Comparison of ENCODE assay signal across 15 cellular contexts in the genomic region with DNA sequence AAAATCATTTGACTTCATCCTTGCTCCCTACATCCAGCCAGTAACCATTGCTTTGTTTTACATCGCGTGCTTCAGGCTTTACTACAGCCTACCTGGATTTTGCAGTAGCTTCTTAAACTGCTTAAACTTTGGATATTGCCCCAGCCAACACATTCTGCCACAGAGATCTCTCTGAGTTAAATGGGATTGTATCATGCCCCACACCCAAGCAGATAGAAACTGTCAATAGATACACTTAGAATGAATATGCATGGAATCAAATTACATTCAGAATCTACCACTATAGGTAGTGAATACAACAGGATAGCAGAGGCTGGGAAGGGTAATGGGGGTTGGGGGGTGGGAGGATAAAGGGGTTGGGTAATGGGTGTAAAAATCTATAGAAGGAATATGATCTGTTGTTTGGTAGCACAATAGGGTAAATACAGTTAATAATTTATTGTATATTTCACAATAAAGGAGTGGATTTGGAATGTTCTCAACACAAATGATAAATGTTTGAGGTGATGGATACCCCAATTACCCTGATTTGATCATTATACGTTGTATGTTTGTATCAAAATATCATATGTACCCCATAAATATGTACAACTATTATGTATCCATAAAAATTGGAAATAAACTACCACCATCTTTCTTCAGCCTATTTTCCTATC. TPM values are rescaled to one million over a fixed set of nuclear protein-coding genes. Genes with fewer than 3 reads are reported as not detected.
DNase-seq lines count a peak whose midpoint lies in the region; ATAC-seq and TF ChIP-seq lines count a peak whose summit lies in the region.
"Had no signal": no experiment of that assay in that cellular context is flagged by ENCODE, and none has a peak within 500 bp of the region (broad histone marks: within the 10 kb centered on the region; RNA-seq: fewer than 3 reads in every experiment).

No MANE protein-coding gene starts in this region.

- no peaks in the 10 kb centered on the region for H3K36me3 ChIP-seq in RWPE2 (ENCODE audit: low read depth)

- H3K36me3 Mint-ChIP-seq in type B pancreatic cell: no peaks in the 10 kb centered on the region
- H3K36me3 Mint-ChIP-seq: CD8-positive, alpha-beta T cell had no signal

- H3K4me3 Mint-ChIP-seq in type B pancreatic cell: no peak overlapping the region
- H3K4me3 Mint-ChIP-seq: CD8-positive, alpha-beta T cell had no signal

- H3K27me3 Mint-ChIP-seq in type B pancreatic cell: no peaks in the 10 kb centered on the region

- no peak overlapping the region for H3K4me3 ChIP-seq in RWPE2 (ENCODE audit: severe bottlenecking)
- H3K4me3 ChIP-seq: BLaER1 had no signal

- H3K27me3 ChIP-seq in RWPE2 (ENCODE audit: insufficient read depth, poor library complexity, severe bottlenecking): no peaks in the 10 kb centered on the region
- H3K27me3 ChIP-seq: BLaER1 had no signal

- no peaks in the 10 kb centered on the region for H3K9me3 Mint-ChIP-seq in type B pancreatic cell
- H3K9me3 Mint-ChIP-seq: CD8-positive, alpha-beta T cell had no signal

- no peak for TF ChIP-seq CTCF in RWPE2 (IDR thresholded peaks at IDR 0.05; ENCODE audit: poor library complexity, severe bottlenecking)
- no peak for TF ChIP-seq CTCF in type B pancreatic cell (conservative IDR thresholded peaks at IDR 0.05)
- TF ChIP-seq CTCF in RWPE1 (conservative IDR thresholded peaks at IDR 0.05; ENCODE audit: low read depth): no peak

- POLR2A ChIA-PET in RWPE1 (lab: Yijun Ruan, JAX; ENCODE audit: low non-redundant PET): no interaction called here

- ATAC-seq in RWPE2 (ENCODE audit: low read depth): no peak; the same call in 1 of the 3 replicates
- ATAC-seq: CD8-positive, alpha-beta T cell had no signal

- H3K27ac Mint-ChIP-seq in type B pancreatic cell: peak overlapping the region; percentile 68
- H3K27ac Mint-ChIP-seq: CD8-positive, alpha-beta T cell had no signal

- peaks cover 12% of the 10 kb centered on the region for H3K4me1 ChIP-seq in RWPE2 (ENCODE audit: insufficient read depth, poor library complexity, severe bottlenecking)

- H3K9me3 ChIP-seq in RWPE2 (ENCODE audit: severe bottlenecking): no peaks in the 10 kb centered on the region
- H3K9me3 ChIP-seq: BLaER1 had no signal

- peak; percentile 43 for DNase-seq in NCI-H748 (lab: John Stamatoyannopoulos, UW; ENCODE audit: unreplicated experiment)
- no peak for DNase-seq in NCI-H748 treated with DMSO at 0.1 percent for 48 hours (lab: John Stamatoyannopoulos, UW)
- no peak for DNase-seq in RWPE2 (ENCODE audit: low spot score)
- peak; percentile 15 for DNase-seq in globus pallidus (ENCODE audit: low spot score)
- no peak for DNase-seq in type B pancreatic cell (ENCODE audit: extremely low spot score, unreplicated experiment)
- no peak for DNase-seq in SKM-1 (lab: John Stamatoyannopoulos, UW; ENCODE audit: unreplicated experiment)
- no peak for DNase-seq in activated CD4-positive, alpha-beta T cell treated with anti-CD3 and anti-CD28 coated beads for 48 hours
- DNase-seq in RWPE1 (ENCODE audit: low spot score): no peak
- DNase-seq: CD8-positive, alpha-beta T cell; DMS79; NCI-H1417 treated with DMSO at 0.1 percent for 48 hours; NCI-H524; NK-92 treated with Interleukin-12 subunit alpha and Interleukin-12 subunit beta, amount 100 ng/mL, for 24 hours had no signal

- CTCF ChIA-PET in RWPE1 (lab: Yijun Ruan, JAX): no interaction called here

- H3K27ac ChIP-seq in RWPE2 (ENCODE audit: poor library complexity, severe bottlenecking) (peak overlapping the region; percentile 47), RWPE1 (no peak overlapping the region)
- H3K27ac ChIP-seq: BLaER1 had no signal

- peaks cover 3% of the 10 kb centered on the region for H3K4me1 Mint-ChIP-seq in type B pancreatic cell (ENCODE audit: unreplicated experiment)

RNA-seq across cellular contexts. Expression of gene MYRFL, which starts 2.7 kb away (rescaled TPM):
- total RNA-seq in type B pancreatic cell (ENCODE audit: low replicate concordance): 0.43 and 2.5 TPM in 2 replicates
- total RNA-seq: CD8-positive, alpha-beta T cell; SK-MEL-5 had no signal

Comparison
In these comparisons a context has a peak if more than half of its experiments do, and no peak if none do; other contexts are left out.
1. DNase-seq: peak in NCI-H748 (single experiment) and globus pallidus (single experiment); none in NCI-H748 treated with DMSO at 0.1 percent for 48 hours (single experiment), RWPE2 (single experiment), type B pancreatic cell (single experiment), SKM-1 (single experiment), activated CD4-positive, alpha-beta T cell treated with anti-CD3 and anti-CD28 coated beads for 48 hours (single experiment) and RWPE1 (single experiment).